In genomic region chr4:7905461-7905915, GRCh38 we compare ENCODE assay signal across 1 cellular context.
TF ChIP-seq lines count a peak whose summit lies in the region.

No MANE protein-coding gene starts in this region.

TF ChIP-seq in IMR-90, 13 proteins besides CTCF, POLR2A, EP300 and RAD21 (continued from another document):
- TF ChIP-seq NFE2L2 (IDR thresholded peaks at IDR 0.05; ENCODE audit: low read depth, low read length) (no peak), RCOR1 (IDR thresholded peaks at IDR 0.05; ENCODE audit: insufficient replicate concordance, low read length) (no peak)
